Comparison of ENCODE assay signal across 19 cellular contexts in genomic region chr10:129953541-129954031, GRCh38. TPM values are rescaled to one million over a fixed set of nuclear protein-coding genes. Genes with fewer than 3 reads are reported as not detected.
A peak's percentile ranks its signal among the peaks of the same experiment; 100 is the strongest.
DNase-seq lines count a peak whose midpoint lies in the region; ATAC-seq and TF ChIP-seq lines count a peak whose summit lies in the region.
"Had no signal": no experiment of that assay in that cellular context is flagged by ENCODE, and none has a peak within 500 bp of the region (broad histone marks: within the 10 kb centered on the region; RNA-seq: fewer than 3 reads in every experiment).

No MANE protein-coding gene starts in this region.

- peak; percentile 30 for ATAC-seq in Right ventricle myocardium superior (ENCODE audit: poor library complexity)
- ATAC-seq: SK-N-SH treated with all-trans-retinoic acid at 6 μM for 48 hours had no signal

- intact Hi-C loops in Right ventricle myocardium superior (cut with DNase I): no loop called here
- intact Hi-C loops in posterior vena cava (cut with DNase I): no loop called here

- TF ChIP-seq CTCF in GM10248 (IDR thresholded peaks at IDR 0.05; ENCODE audit: control extremely low read depth, extremely low read depth, low read depth, missing control alignments): no peak

- CTCF ChIA-PET in GM10248 (lab: Yijun Ruan, JAX): interaction anchor here (0.8 kb wide), 1 partner anchor 922 kb away, joined by 3 read pairs; no protein-coding TSS in a partner anchor

- POLR2A ChIA-PET in GM10248 (lab: Yijun Ruan, JAX): no interaction called here

- DNase-seq in DMS 273 (lab: John Stamatoyannopoulos, UW; ENCODE audit: unreplicated experiment) (peak; percentile 54), DMS 273 treated with DMSO at 0.1 percent for 48 hours (lab: John Stamatoyannopoulos, UW) (no peak), Right ventricle myocardium superior (peak; percentile 57), posterior vena cava (ENCODE audit: low spot score) (peak; percentile 73), GM10248 (ENCODE audit: extremely low spot score) (no peak), SHP77 treated with DMSO at 0.1 percent for 48 hours (lab: John Stamatoyannopoulos, UW) (no peak), hippocampal formation (lab: John Stamatoyannopoulos, UW) (no peak)
- no peak for DNase-seq in stimulated activated naive CD4-positive, alpha-beta T cell (lab: John Stamatoyannopoulos, UW)
- DNase-seq: activated CD4-positive, alpha-beta T cell treated with anti-CD3 and anti-CD28 coated beads for 1 hour; adrenal gland; DMS153; NCI-H1417; NCI-H82; PC-9; right lobe of liver; stimulated activated CD4-positive, alpha-beta T cell treated with anti-CD3 and anti-CD28 coated beads, Interleukin-4, amount 100 ng/mL, for 1 hour had no signal

RNA-seq across cellular contexts. Expression of gene EBF3, which starts 10.5 kb away (rescaled TPM):
- total RNA-seq in Right ventricle myocardium superior: 6.2 TPM
- total RNA-seq in posterior vena cava: 1 to 10 TPM; 8.7 to 9.1 TPM
- total RNA-seq: activated T-helper 2 cell treated with anti-CD3 and anti-CD28 coated beads, Interferon-gamma antibody, Interleukin-2, Interleukin-4, amounts not matched to agents 10 μg/mL and 5 μg/mL and 100 μg/mL, durations not matched to agents 14 hours and 24 hours and 36 hours; kidney epithelial cell; PC-9 had no signal

Comparison
In these comparisons a context has a peak if more than half of its experiments do, and no peak if none do; other contexts are left out.
1. DNase-seq: peak in DMS 273 (single experiment), Right ventricle myocardium superior (single experiment) and posterior vena cava (single experiment); none in DMS 273 treated with DMSO at 0.1 percent for 48 hours (single experiment), GM10248 (single experiment), SHP77 treated with DMSO at 0.1 percent for 48 hours (single experiment), stimulated activated naive CD4-positive, alpha-beta T cell (0 of 6) and hippocampal formation (0 of 2).